ENCODE assay signal across 9 cellular contexts in genomic region chr3:73056365-73057150, GRCh38. TPM values are rescaled to one million over a fixed set of nuclear protein-coding genes. Genes with fewer than 3 reads are reported as not detected.
DNase-seq lines count a peak whose midpoint lies in the region; ATAC-seq, FAIRE-seq and TF ChIP-seq lines count a peak whose summit lies in the region.
"Had no signal": no experiment of that assay in that cellular context is flagged by ENCODE, and none has a peak within 500 bp of the region (broad histone marks: within the 10 kb centered on the region; RNA-seq: fewer than 3 reads in every experiment).

No MANE protein-coding gene starts in this region.

- H4K20me1 ChIP-seq in astrocyte (ENCODE audit: insufficient read depth, low read length) = peaks cover 71% of the 10 kb centered on the region

- H3K9me3 Mint-ChIP-seq in astrocyte (ENCODE audit: unreplicated experiment) (no peaks in the 10 kb centered on the region), immature natural killer cell (no peaks in the 10 kb centered on the region), type B pancreatic cell (no peaks in the 10 kb centered on the region)

- H3K27me3 Mint-ChIP-seq in astrocyte (ENCODE audit: low read depth, unreplicated experiment) = no peaks in the 10 kb centered on the region
- peaks cover 0 to 2% (median 0%) of the 10 kb centered on the region in 3 donors for H3K27me3 Mint-ChIP-seq in immature natural killer cell (ENCODE audit: low read depth in 3 of 3)
- H3K27me3 Mint-ChIP-seq in type B pancreatic cell = no peaks in the 10 kb centered on the region

- H3K4me1 ChIP-seq in astrocyte (ENCODE audit: insufficient read depth, low read length) = peaks cover 4% of the 10 kb centered on the region
- H3K4me1 ChIP-seq: SJCRH30 had no signal

- no peak for TF ChIP-seq POLR2A in GM18505 (IDR thresholded peaks at IDR 0.05; ENCODE audit: borderline replicate concordance, extremely low read depth, insufficient read depth, insufficient read length)

- H3K27ac ChIP-seq in astrocyte (ENCODE audit: low read depth, low read length) = no peak overlapping the region
- H3K27ac ChIP-seq: SJCRH30 had no signal

- no peak for ATAC-seq in GM18505 (IDR thresholded peaks at IDR 0.05; ENCODE audit: unreplicated experiment)

- TF ChIP-seq CTCF in LNCAP (IDR thresholded peaks at IDR 0.05) = peak; percentile 56
- peak; percentile 51 for TF ChIP-seq CTCF in astrocyte (IDR thresholded peaks at IDR 0.05; ENCODE audit: insufficient read depth, low read depth, low read length)
- peak; percentile 70 for TF ChIP-seq CTCF in type B pancreatic cell (conservative IDR thresholded peaks at IDR 0.05)

- H3K4me3 Mint-ChIP-seq in astrocyte (ENCODE audit: unreplicated experiment) (no peak overlapping the region), immature natural killer cell (no peak overlapping the region), type B pancreatic cell (no peak overlapping the region)

- H3K27me3 ChIP-seq in astrocyte (ENCODE audit: insufficient read depth, low read length) = no peaks in the 10 kb centered on the region
- H3K27me3 ChIP-seq: SJCRH30 had no signal

- H3K27ac Mint-ChIP-seq in astrocyte (ENCODE audit: unreplicated experiment) (peak overlapping the region; percentile 3), immature natural killer cell (peak overlapping the region in 2 of 6 donors; percentile 4 to 60), type B pancreatic cell (peak overlapping the region; percentile 32)

- no peaks in the 10 kb centered on the region for H3K9me3 ChIP-seq in astrocyte (ENCODE audit: insufficient read depth, low read depth, low read length)
- H3K9me3 ChIP-seq: SJCRH30 had no signal

- H3K79me2 ChIP-seq in astrocyte (ENCODE audit: insufficient read depth, low read length) = peaks cover 24% of the 10 kb centered on the region

- no peak overlapping the region for H3K4me3 ChIP-seq in astrocyte (ENCODE audit: insufficient read depth, low read depth, low read length)
- H3K4me3 ChIP-seq: SJCRH30 had no signal

- no peak overlapping the region for H2AFZ ChIP-seq in astrocyte (ENCODE audit: low read depth, low read length)

- H3K36me3 Mint-ChIP-seq in astrocyte (ENCODE audit: low read depth, unreplicated experiment) = no peaks in the 10 kb centered on the region
- H3K36me3 Mint-ChIP-seq in immature natural killer cell = peaks cover 0 to 3% (median 2%) of the 10 kb centered on the region in 3 donors
- H3K36me3 Mint-ChIP-seq in type B pancreatic cell = peaks cover 10% of the 10 kb centered on the region

- peaks cover 16% of the 10 kb centered on the region for H3K4me1 Mint-ChIP-seq in astrocyte (ENCODE audit: low read depth, unreplicated experiment)
- peaks cover 17 to 41% of the 10 kb centered on the region in 2 donors for H3K4me1 Mint-ChIP-seq in immature natural killer cell
- peaks cover 11% of the 10 kb centered on the region for H3K4me1 Mint-ChIP-seq in type B pancreatic cell (ENCODE audit: unreplicated experiment)

- peak; percentile 3 for DNase-seq in DMS153 treated with DMSO at 0.1 percent for 48 hours (lab: John Stamatoyannopoulos, UW; ENCODE audit: unreplicated experiment)
- no peak for DNase-seq in astrocyte (ENCODE audit: low read depth)
- peak; percentile 10 to 36 (median 30) for DNase-seq in immature natural killer cell
- DNase-seq in type B pancreatic cell (ENCODE audit: extremely low spot score, unreplicated experiment) = no peak
- DNase-seq in COLO668 (lab: John Stamatoyannopoulos, UW; ENCODE audit: unreplicated experiment) = no peak
- DNase-seq in GM19240 (ENCODE audit: insufficient read length, low spot score) = no peak

- FAIRE-seq in astrocyte (lab: Jason Lieb, UNC) = peak; percentile 63

- no peak overlapping the region for H3K4me2 ChIP-seq in astrocyte (ENCODE audit: low read length)

- no peak overlapping the region for H3K9ac ChIP-seq in astrocyte (ENCODE audit: low read length)

- H3K36me3 ChIP-seq in astrocyte (ENCODE audit: insufficient read depth, low read length) = peaks cover 3% of the 10 kb centered on the region
- H3K36me3 ChIP-seq: SJCRH30 had no signal

RNA-seq across cellular contexts. Expression of gene EBLN2, which starts 4.9 kb away (rescaled TPM):
- total RNA-seq in astrocyte = 3.1 TPM in 2 replicates
- 1 to 10 TPM in 1 of 3 donors, under 1 TPM in 2; 0.16 to 2.1 (median 0.18) TPM for polyA plus RNA-seq in immature natural killer cell
- 6.3 and 6.4 TPM in 2 replicates for total RNA-seq in type B pancreatic cell (ENCODE audit: low replicate concordance)

RNA-seq across cellular contexts. Expression of gene PPP4R2, which starts 59.9 kb away (rescaled TPM):
- total RNA-seq in astrocyte = 98.5 and 99.3 TPM in 2 replicates
- 10 to 100 TPM; 27.6 to 47.3 (median 44.9) TPM for polyA plus RNA-seq in immature natural killer cell
- 86.5 and 100 TPM in 2 replicates for total RNA-seq in type B pancreatic cell (ENCODE audit: low replicate concordance)

Comparison
In these comparisons a context has a peak if more than half of its experiments do, and no peak if none do; other contexts are left out.
1. DNase-seq: peak in DMS153 treated with DMSO at 0.1 percent for 48 hours (single experiment) and immature natural killer cell (3 of 3); none in astrocyte (single experiment), type B pancreatic cell (single experiment), COLO668 (single experiment) and GM19240 (single experiment).
2. Peak in every context shown above with its lines, with median percentiles within 50 percentile points of each other: CTCF ChIP-seq.